In the genomic region with DNA sequence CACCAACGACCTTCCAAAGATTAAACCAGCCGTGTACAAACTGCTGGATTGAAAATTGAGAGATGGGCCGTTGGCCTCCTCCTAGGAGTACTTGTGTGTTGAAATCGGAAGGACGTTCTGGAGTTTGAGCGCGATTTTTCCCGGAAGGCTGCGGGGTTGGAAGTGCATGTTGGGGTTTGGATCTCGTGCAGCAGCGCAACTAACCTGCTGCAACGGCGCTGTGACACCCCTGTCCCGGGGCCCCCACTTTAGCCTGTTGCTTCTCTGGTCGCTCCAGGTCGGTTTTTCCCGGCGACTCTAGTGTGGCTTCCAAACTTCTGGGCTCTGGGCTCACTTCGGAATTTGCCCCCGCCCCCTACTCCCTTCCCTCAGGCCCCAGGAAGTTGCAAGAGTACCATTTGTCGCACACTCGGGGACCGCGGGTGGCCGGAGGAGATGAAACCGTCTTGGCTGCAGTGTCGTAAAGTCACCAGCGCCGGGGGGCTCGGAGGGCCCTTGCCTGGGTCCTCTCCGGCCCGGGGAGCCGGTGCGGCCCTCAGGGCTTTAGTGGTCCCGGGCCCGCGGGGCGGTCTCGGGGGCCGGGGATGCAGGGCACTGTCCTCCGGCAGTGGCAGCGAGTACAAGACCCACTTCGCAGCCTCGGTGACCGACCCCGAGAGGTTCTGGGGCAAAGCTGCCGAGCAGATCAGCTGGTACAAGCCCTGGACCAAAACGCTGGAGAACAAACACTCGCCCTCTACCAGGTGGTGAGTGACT, we compare ENCODE assay signal across 9 cellular contexts.
DNase-seq lines count a peak whose midpoint lies in the region; ATAC-seq and TF ChIP-seq lines count a peak whose summit lies in the region.
"Had no signal": no experiment of that assay in that cellular context is flagged by ENCODE, and none has a peak within 500 bp of the region (broad histone marks: within the 10 kb centered on the region; RNA-seq: fewer than 3 reads in every experiment).

Gene ACSS3 (plus strand): TSS at position 394 of the 756 bp plus-strand sequence. CDS start 42 bp downstream, at position 436.

- H3K4me3 ChIP-seq in rectal smooth muscle tissue (ENCODE audit: low read length) = peak within 1 kb of the TSS; percentile 60

- H3K36me3 ChIP-seq in ES-I3 (ENCODE audit: insufficient read depth, low read length) (no peaks in the 10 kb centered on the region), rectal smooth muscle tissue (ENCODE audit: control insufficient read depth, insufficient read depth, low read length) (no peaks in the 10 kb centered on the region)

- H3K27me3 ChIP-seq in rectal smooth muscle tissue (ENCODE audit: control insufficient read depth, insufficient read depth, low read length) = no peaks in the 10 kb centered on the region

- H3K9ac ChIP-seq in ES-I3 (ENCODE audit: low read depth, low read length) (peak within 1 kb of the TSS; percentile 73), rectal smooth muscle tissue (ENCODE audit: low read length) (no peak within 1 kb of the TSS)

- TF ChIP-seq CTCF in GM10266 (IDR thresholded peaks at IDR 0.05; ENCODE audit: control insufficient read depth, insufficient read depth, low read depth, missing control alignments) = no peak

- no peaks in the 10 kb centered on the region for H3K9me3 ChIP-seq in ES-I3 (ENCODE audit: control insufficient read depth, insufficient read depth, low read length)

- H3K4me1 ChIP-seq in ES-I3 (ENCODE audit: insufficient read depth, low read length) = peaks cover 11% of the 10 kb centered on the region
- no peaks in the 10 kb centered on the region for H3K4me1 ChIP-seq in rectal smooth muscle tissue (ENCODE audit: control insufficient read depth, insufficient read depth, low read length)

- peak in 42 of 58 donors; percentile 6 to 72 (median 24) for DNase-seq in anterior cingulate cortex (lab: John Stamatoyannopoulos, UW)
- peak in 41 of 51 donors; percentile 5 to 61 (median 30) for DNase-seq in hypothalamus (lab: John Stamatoyannopoulos, UW)
- DNase-seq in SIG-M5 treated with dmso at 0.1 percent for 504 hours (lab: John Stamatoyannopoulos, UW; ENCODE audit: unreplicated experiment) = no peak
- no peak for DNase-seq in GM10266 (ENCODE audit: extremely low spot score)
- DNase-seq: SW 1271 had no signal

- H3K27ac ChIP-seq in rectal smooth muscle tissue (ENCODE audit: low read depth, low read length) = peak within 1 kb of the TSS; percentile 33

- ATAC-seq in GM19328 (IDR thresholded peaks at IDR 0.05; ENCODE audit: unreplicated experiment) (no peak), HG02938 (IDR thresholded peaks at IDR 0.05; ENCODE audit: unreplicated experiment) (no peak)

Comparison
In these comparisons a context has a peak if more than half of its experiments do, and no peak if none do; other contexts are left out.
1. DNase-seq: peak in anterior cingulate cortex (42 of 58) and hypothalamus (41 of 51); none in SIG-M5 treated with dmso at 0.1 percent for 504 hours (single experiment) and GM10266 (single experiment).